In genomic region chr20:36408219-36408618, GRCh38 we compare ENCODE assay signal across 12 cellular contexts.
DNase-seq lines count a peak whose midpoint lies in the region; ATAC-seq, FAIRE-seq and TF ChIP-seq lines count a peak whose summit lies in the region.
"Had no signal": no experiment of that assay in that cellular context is flagged by ENCODE, and none has a peak within 500 bp of the region (broad histone marks: within the 10 kb centered on the region; RNA-seq: fewer than 3 reads in every experiment).

No MANE protein-coding gene starts in this region.

- FAIRE-seq in HTR-8/SVneo (lab: Jason Lieb, UNC), result peak; percentile 87

- no peaks in the 10 kb centered on the region for H3K36me3 Mint-ChIP-seq in WTC11

- DNase-seq in D341Med (ENCODE audit: low spot score) (peak; percentile 53), HTR-8/SVneo (ENCODE audit: insufficient read length, low spot score) (peak; percentile 75), WTC11 (ENCODE audit: low spot score) (no peak), iris pigment epithelial cell (ENCODE audit: low read depth) (peak; percentile 15), COLO829 (ENCODE audit: low spot score) (no peak), superior temporal gyrus (ENCODE audit: extremely low spot score) (no peak), kidney glomerular epithelial cell (lab: John Stamatoyannopoulos, UW) (no peak)
- DNase-seq: activated naive CD4-positive, alpha-beta T cell treated with anti-CD3 and anti-CD28 coated beads for 36 hours; GF-D8; naive thymus-derived CD8-positive, alpha-beta T cell; stimulated activated CD4-positive, alpha-beta T cell treated with anti-CD3 and anti-CD28 coated beads, Interleukin-15, amount 100 ng/mL, for 24 hours had no signal

- H3K27me3 Mint-ChIP-seq in WTC11 (ENCODE audit: low read depth), result no peaks in the 10 kb centered on the region

- H3K4me1 Mint-ChIP-seq in WTC11, result no peaks in the 10 kb centered on the region

- peaks cover 1% of the 10 kb centered on the region for H3K9me3 Mint-ChIP-seq in WTC11
- H3K9me3 Mint-ChIP-seq: activated naive CD4-positive, alpha-beta T cell treated with anti-CD3 and anti-CD28 coated beads for 36 hours had no signal

- no peak overlapping the region for H3K27ac Mint-ChIP-seq in WTC11
- H3K27ac Mint-ChIP-seq: activated naive CD4-positive, alpha-beta T cell treated with anti-CD3 and anti-CD28 coated beads for 36 hours had no signal

- POLR2A ChIA-PET in WTC11 (lab: Charles Lee), result no interaction called here

- peak; percentile 24; the same call in 1 of the 2 replicates for ATAC-seq in WTC11
- no peak for ATAC-seq in HG02885 (IDR thresholded peaks at IDR 0.05; ENCODE audit: poor library complexity, unreplicated experiment)
- ATAC-seq: naive thymus-derived CD8-positive, alpha-beta T cell had no signal

- CTCF ChIA-PET in WTC11 (lab: Charles Lee), result interaction anchor here (0.6 to 2.0 kb wide), 5 partner anchors 9 to 415 kb away, joined by 3 to 13 read pairs (median 4); no protein-coding TSS in a partner anchor

- no peak for TF ChIP-seq CTCF in WTC11 (IDR thresholded peaks at IDR 0.05)

- no peak overlapping the region for H3K4me3 Mint-ChIP-seq in WTC11
- H3K4me3 Mint-ChIP-seq: activated naive CD4-positive, alpha-beta T cell treated with anti-CD3 and anti-CD28 coated beads for 36 hours; naive thymus-derived CD8-positive, alpha-beta T cell had no signal

TF ChIP-seq in WTC11, 78 proteins besides CTCF, POLR2A, EP300 and RAD21:
- TF ChIP-seq USF1 (CRISPR knock-in tag; IDR thresholded peaks at IDR 0.05), result no peak
- no peak for TF ChIP-seq TEAD4 (CRISPR knock-in tag; IDR thresholded peaks at IDR 0.05)
- TF ChIP-seq E2F5 (CRISPR knock-in tag; IDR thresholded peaks at IDR 0.05), result no peak
- no peak for TF ChIP-seq AR (CRISPR knock-in tag; IDR thresholded peaks at IDR 0.05)
- TF ChIP-seq ZNF263 (CRISPR knock-in tag; IDR thresholded peaks at IDR 0.05; ENCODE audit: low read depth), result no peak
- no peak for TF ChIP-seq AFF4 (CRISPR knock-in tag; IDR thresholded peaks at IDR 0.05; ENCODE audit: borderline replicate concordance)
- no peak for TF ChIP-seq FOXK1 (CRISPR knock-in tag; IDR thresholded peaks at IDR 0.05)
- TF ChIP-seq NR2C2 (CRISPR knock-in tag; IDR thresholded peaks at IDR 0.05), result no peak
- TF ChIP-seq ZNF423 (CRISPR knock-in tag; IDR thresholded peaks at IDR 0.05), result no peak
- no peak for TF ChIP-seq PREB (CRISPR knock-in tag; IDR thresholded peaks at IDR 0.05; ENCODE audit: borderline replicate concordance)
- no peak for TF ChIP-seq FOXP1 (CRISPR knock-in tag; IDR thresholded peaks at IDR 0.05; ENCODE audit: borderline replicate concordance)
- no peak for TF ChIP-seq SP1 (CRISPR knock-in tag; conservative IDR thresholded peaks at IDR 0.05)

Comparison
In these comparisons a context has a peak if more than half of its experiments do, and no peak if none do; other contexts are left out.
1. DNase-seq: peak in D341Med (single experiment), HTR-8/SVneo (single experiment) and iris pigment epithelial cell (single experiment); none in WTC11 (single experiment), COLO829 (single experiment), superior temporal gyrus (single experiment) and kidney glomerular epithelial cell (single experiment).